1 cellular context compared by ENCODE assay signal in genomic region chr2:200585730-200586643, GRCh38.
TF ChIP-seq lines count a peak whose summit lies in the region.

AOX1 (plus strand) TSS chr2:200586014; CDS start chr2:200586109, 95 bp downstream.

TF ChIP-seq in HepG2, 621 proteins besides CTCF, POLR2A, EP300 and RAD21 (continued from another document and continues in another):
- TF ChIP-seq, protein P1, sequence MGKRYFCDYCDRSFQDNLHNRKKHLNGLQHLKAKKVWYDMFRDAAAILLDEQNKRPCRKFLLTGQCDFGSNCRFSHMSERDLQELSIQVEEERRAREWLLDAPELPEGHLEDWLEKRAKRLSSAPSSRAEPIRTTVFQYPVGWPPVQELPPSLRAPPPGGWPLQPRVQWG (CRISPR knock-in tag; IDR thresholded peaks at IDR 0.05; ENCODE audit: borderline replicate concordance, low read depth) = no peak
- peak; percentile 39; the same call in 1 of the 2 replicates for TF ChIP-seq NCOR1 (IDR thresholded peaks at IDR 0.05; ENCODE audit: borderline replicate concordance, low read length)
- TF ChIP-seq ZNF326 (CRISPR knock-in tag; IDR thresholded peaks at IDR 0.05; ENCODE audit: borderline replicate concordance) = no peak
- TF ChIP-seq NFKBIZ (CRISPR knock-in tag; IDR thresholded peaks at IDR 0.05) = peak; percentile 56; the same call in 1 of the 2 replicates
- TF ChIP-seq ZNF280B (CRISPR knock-in tag; IDR thresholded peaks at IDR 0.05; ENCODE audit: borderline replicate concordance) = peak; percentile 92; the same call in 1 of the 2 replicates
- TF ChIP-seq, protein P2, sequence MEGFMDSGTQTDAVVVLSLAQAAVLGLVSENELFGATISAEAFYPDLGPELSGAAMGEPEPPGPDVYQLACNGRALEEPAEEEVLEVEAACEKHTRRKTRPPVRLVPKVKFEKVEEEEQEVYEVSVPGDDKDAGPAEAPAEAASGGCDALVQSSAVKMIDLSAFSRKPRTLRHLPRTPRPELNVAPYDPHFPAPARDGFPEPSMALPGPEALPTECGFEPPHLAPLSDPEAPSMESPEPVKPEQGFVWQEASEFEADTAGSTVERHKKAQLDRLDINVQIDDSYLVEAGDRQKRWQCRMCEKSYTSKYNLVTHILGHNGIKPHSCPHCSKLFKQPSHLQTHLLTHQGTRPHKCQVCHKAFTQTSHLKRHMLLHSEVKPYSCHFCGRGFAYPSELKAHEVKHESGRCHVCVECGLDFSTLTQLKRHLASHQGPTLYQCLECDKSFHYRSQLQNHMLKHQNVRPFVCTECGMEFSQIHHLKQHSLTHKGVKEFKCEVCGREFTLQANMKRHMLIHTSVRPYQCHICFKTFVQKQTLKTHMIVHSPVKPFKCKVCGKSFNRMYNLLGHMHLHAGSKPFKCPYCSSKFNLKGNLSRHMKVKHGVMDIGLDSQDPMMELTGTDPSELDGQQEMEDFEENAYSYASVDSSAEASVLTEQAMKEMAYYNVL (CRISPR knock-in tag; IDR thresholded peaks at IDR 0.05; ENCODE audit: borderline replicate concordance) = no peak; the same call in 1 of the 2 replicates
- TF ChIP-seq MAZ (IDR thresholded peaks at IDR 0.05; ENCODE audit: borderline replicate concordance, low read depth, low read length) = no peak
- peak; percentile 74 for TF ChIP-seq MAZ (CRISPR knock-in tag; IDR thresholded peaks at IDR 0.05; ENCODE audit: low read depth)
- peak; percentile 94; the same call in 1 of the 2 replicates for TF ChIP-seq KLF6 (CRISPR knock-in tag; IDR thresholded peaks at IDR 0.05)
- peak; percentile 73 for TF ChIP-seq ZMYM2 (CRISPR knock-in tag; IDR thresholded peaks at IDR 0.05)
- TF ChIP-seq ZNF773 (CRISPR knock-in tag; IDR thresholded peaks at IDR 0.05; ENCODE audit: borderline replicate concordance) = 0 out of 2 replicates have a peak, but pooled peaks have one; percentile 44
- TF ChIP-seq, protein P3, sequence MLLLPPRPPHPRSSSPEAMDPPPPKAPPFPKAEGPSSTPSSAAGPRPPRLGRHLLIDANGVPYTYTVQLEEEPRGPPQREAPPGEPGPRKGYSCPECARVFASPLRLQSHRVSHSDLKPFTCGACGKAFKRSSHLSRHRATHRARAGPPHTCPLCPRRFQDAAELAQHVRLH (CRISPR knock-in tag; IDR thresholded peaks at IDR 0.05; ENCODE audit: borderline replicate concordance, low read depth) = peak; percentile 52; the same call in 1 of the 2 replicates
- peak; percentile 49; the same call in 1 of the 2 replicates for TF ChIP-seq ZBTB34 (CRISPR knock-in tag; IDR thresholded peaks at IDR 0.05)
- no peak; the same call in 1 of the 2 replicates for TF ChIP-seq ARHGAP35 (CRISPR knock-in tag; IDR thresholded peaks at IDR 0.05; ENCODE audit: borderline replicate concordance)
- TF ChIP-seq SRSF4 (IDR thresholded peaks at IDR 0.05; ENCODE audit: low read depth, low read length, poor library complexity, severe bottlenecking) = no peak
- no peak for TF ChIP-seq HNRNPH1 (optimal IDR thresholded peaks at IDR 0.05; ENCODE audit: low read depth, low read length)
- peak; percentile 87 for TF ChIP-seq MXD4 (CRISPR knock-in tag; IDR thresholded peaks at IDR 0.05)
- TF ChIP-seq RERE (CRISPR knock-in tag; IDR thresholded peaks at IDR 0.05; ENCODE audit: low read depth) = no peak
- TF ChIP-seq FOXP4 (CRISPR knock-in tag; IDR thresholded peaks at IDR 0.05) = peak; percentile 1; the same call in 1 of the 2 replicates
- TF ChIP-seq, protein P4, sequence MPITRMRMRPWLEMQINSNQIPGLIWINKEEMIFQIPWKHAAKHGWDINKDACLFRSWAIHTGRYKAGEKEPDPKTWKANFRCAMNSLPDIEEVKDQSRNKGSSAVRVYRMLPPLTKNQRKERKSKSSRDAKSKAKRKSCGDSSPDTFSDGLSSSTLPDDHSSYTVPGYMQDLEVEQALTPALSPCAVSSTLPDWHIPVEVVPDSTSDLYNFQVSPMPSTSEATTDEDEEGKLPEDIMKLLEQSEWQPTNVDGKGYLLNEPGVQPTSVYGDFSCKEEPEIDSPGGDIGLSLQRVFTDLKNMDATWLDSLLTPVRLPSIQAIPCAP (CRISPR knock-in tag; IDR thresholded peaks at IDR 0.05; ENCODE audit: low read depth) = no peak
- TF ChIP-seq, protein P5, sequence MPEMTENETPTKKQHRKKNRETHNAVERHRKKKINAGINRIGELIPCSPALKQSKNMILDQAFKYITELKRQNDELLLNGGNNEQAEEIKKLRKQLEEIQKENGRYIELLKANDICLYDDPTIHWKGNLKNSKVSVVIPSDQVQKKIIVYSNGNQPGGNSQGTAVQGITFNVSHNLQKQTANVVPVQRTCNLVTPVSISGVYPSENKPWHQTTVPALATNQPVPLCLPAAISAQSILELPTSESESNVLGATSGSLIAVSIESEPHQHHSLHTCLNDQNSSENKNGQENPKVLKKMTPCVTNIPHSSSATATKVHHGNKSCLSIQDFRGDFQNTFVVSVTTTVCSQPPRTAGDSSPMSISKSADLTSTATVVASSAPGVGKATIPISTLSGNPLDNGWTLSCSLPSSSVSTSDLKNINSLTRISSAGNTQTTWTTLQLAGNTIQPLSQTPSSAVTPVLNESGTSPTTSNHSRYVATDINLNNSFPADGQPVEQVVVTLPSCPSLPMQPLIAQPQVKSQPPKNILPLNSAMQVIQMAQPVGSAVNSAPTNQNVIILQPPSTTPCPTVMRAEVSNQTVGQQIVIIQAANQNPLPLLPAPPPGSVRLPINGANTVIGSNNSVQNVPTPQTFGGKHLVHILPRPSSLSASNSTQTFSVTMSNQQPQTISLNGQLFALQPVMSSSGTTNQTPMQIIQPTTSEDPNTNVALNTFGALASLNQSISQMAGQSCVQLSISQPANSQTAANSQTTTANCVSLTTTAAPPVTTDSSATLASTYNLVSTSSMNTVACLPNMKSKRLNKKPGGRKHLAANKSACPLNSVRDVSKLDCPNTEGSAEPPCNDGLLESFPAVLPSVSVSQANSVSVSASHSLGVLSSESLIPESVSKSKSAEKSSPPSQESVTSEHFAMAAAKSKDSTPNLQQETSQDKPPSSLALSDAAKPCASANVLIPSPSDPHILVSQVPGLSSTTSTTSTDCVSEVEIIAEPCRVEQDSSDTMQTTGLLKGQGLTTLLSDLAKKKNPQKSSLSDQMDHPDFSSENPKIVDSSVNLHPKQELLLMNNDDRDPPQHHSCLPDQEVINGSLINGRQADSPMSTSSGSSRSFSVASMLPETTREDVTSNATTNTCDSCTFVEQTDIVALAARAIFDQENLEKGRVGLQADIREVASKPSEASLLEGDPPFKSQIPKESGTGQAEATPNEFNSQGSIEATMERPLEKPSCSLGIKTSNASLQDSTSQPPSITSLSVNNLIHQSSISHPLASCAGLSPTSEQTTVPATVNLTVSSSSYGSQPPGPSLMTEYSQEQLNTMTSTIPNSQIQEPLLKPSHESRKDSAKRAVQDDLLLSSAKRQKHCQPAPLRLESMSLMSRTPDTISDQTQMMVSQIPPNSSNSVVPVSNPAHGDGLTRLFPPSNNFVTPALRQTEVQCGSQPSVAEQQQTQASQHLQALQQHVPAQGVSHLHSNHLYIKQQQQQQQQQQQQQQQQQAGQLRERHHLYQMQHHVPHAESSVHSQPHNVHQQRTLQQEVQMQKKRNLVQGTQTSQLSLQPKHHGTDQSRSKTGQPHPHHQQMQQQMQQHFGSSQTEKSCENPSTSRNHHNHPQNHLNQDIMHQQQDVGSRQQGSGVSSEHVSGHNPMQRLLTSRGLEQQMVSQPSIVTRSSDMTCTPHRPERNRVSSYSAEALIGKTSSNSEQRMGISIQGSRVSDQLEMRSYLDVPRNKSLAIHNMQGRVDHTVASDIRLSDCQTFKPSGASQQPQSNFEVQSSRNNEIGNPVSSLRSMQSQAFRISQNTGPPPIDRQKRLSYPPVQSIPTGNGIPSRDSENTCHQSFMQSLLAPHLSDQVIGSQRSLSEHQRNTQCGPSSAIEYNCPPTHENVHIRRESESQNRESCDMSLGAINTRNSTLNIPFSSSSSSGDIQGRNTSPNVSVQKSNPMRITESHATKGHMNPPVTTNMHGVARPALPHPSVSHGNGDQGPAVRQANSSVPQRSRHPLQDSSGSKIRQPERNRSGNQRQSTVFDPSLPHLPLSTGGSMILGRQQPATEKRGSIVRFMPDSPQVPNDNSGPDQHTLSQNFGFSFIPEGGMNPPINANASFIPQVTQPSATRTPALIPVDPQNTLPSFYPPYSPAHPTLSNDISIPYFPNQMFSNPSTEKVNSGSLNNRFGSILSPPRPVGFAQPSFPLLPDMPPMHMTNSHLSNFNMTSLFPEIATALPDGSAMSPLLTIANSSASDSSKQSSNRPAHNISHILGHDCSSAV (CRISPR knock-in tag; IDR thresholded peaks at IDR 0.05; ENCODE audit: borderline replicate concordance) = no peak
- TF ChIP-seq, protein P6, sequence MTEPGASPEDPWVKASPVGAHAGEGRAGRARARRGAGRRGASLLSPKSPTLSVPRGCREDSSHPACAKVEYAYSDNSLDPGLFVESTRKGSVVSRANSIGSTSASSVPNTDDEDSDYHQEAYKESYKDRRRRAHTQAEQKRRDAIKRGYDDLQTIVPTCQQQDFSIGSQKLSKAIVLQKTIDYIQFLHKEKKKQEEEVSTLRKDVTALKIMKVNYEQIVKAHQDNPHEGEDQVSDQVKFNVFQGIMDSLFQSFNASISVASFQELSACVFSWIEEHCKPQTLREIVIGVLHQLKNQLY (CRISPR knock-in tag; IDR thresholded peaks at IDR 0.05) = no peak
- TF ChIP-seq, protein P7, sequence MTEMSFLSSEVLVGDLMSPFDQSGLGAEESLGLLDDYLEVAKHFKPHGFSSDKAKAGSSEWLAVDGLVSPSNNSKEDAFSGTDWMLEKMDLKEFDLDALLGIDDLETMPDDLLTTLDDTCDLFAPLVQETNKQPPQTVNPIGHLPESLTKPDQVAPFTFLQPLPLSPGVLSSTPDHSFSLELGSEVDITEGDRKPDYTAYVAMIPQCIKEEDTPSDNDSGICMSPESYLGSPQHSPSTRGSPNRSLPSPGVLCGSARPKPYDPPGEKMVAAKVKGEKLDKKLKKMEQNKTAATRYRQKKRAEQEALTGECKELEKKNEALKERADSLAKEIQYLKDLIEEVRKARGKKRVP (CRISPR knock-in tag; IDR thresholded peaks at IDR 0.05) = peak in 1 of 2 experiments; percentile 13; a peak in 1 of 4 replicates
